1 cellular context compared by ENCODE assay signal in the genomic region with DNA sequence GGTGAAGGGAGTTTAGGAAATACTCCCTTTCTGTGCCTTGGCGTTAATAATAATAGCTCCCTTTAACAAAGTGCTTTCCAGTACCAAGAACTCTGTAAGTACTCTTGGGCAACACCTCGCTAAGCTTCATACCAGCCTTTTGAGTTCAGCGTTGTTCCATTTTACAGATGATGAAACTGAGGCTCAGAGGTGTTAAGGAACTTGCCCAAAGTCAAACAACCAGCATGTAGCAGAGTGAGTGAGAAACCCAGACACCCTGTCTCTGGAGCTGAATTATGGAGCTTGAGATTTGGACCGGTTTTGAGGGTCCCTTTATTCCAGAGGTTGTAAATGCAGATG.
A peak's percentile ranks its signal among the peaks of the same experiment; 100 is the strongest.
TF ChIP-seq lines count a peak whose summit lies in the region.

No MANE protein-coding gene starts in this region.

TF ChIP-seq in HepG2, 621 proteins besides CTCF, POLR2A, EP300 and RAD21 (continues in another document):
- TF ChIP-seq SRSF9 (IDR thresholded peaks at IDR 0.05; ENCODE audit: borderline replicate concordance, insufficient read depth, low read depth, low read length, poor library complexity, severe bottlenecking) (no peak), ZNF776 (CRISPR knock-in tag; IDR thresholded peaks at IDR 0.05) (no peak), NRL (CRISPR knock-in tag; IDR thresholded peaks at IDR 0.05; ENCODE audit: borderline replicate concordance) (no peak), ZSCAN31 (CRISPR knock-in tag; IDR thresholded peaks at IDR 0.05; ENCODE audit: low read depth) (no peak), ZNF530 (CRISPR knock-in tag; IDR thresholded peaks at IDR 0.05; ENCODE audit: low read depth) (no peak), CHD4 (IDR thresholded peaks at IDR 0.05; ENCODE audit: borderline replicate concordance, low read length) (peak; percentile 98), HNRNPL (IDR thresholded peaks at IDR 0.05; ENCODE audit: low read depth, low read length) (no peak), ZNF615 (CRISPR knock-in tag; IDR thresholded peaks at IDR 0.05; ENCODE audit: borderline replicate concordance) (0 out of 2 replicates have a peak, but pooled peaks have one; percentile 54), KAT8 (CRISPR knock-in tag; IDR thresholded peaks at IDR 0.05) (no peak), ZFP36L1 (CRISPR knock-in tag; IDR thresholded peaks at IDR 0.05) (no peak), EEA1 (CRISPR knock-in tag; IDR thresholded peaks at IDR 0.05; ENCODE audit: borderline replicate concordance) (0 out of 2 replicates have a peak, but pooled peaks have one; percentile 2), ZKSCAN8 (CRISPR knock-in tag; IDR thresholded peaks at IDR 0.05; ENCODE audit: borderline replicate concordance) (no peak), TP53 (CRISPR knock-in tag; conservative IDR thresholded peaks at IDR 0.05) (no peak), SAFB2 (CRISPR knock-in tag; IDR thresholded peaks at IDR 0.05; ENCODE audit: borderline replicate concordance, low read depth) (0 out of 2 replicates have a peak, but pooled peaks have one; percentile 20), ZMYM3 (CRISPR knock-in tag; IDR thresholded peaks at IDR 0.05) (peak; percentile 98), SRY (CRISPR knock-in tag; IDR thresholded peaks at IDR 0.05) (no peak), MED8 (CRISPR knock-in tag; IDR thresholded peaks at IDR 0.05; ENCODE audit: insufficient replicate concordance) (no peak), FOXA3 (CRISPR knock-in tag; IDR thresholded peaks at IDR 0.05) (no peak), ZNF775 (CRISPR knock-in tag; IDR thresholded peaks at IDR 0.05; ENCODE audit: borderline replicate concordance) (no peak), ZNF703 (CRISPR knock-in tag; IDR thresholded peaks at IDR 0.05; ENCODE audit: borderline replicate concordance) (no peak), ZNF790 (CRISPR knock-in tag; IDR thresholded peaks at IDR 0.05; ENCODE audit: borderline replicate concordance) (0 out of 2 replicates have a peak, but pooled peaks have one; percentile 47), MAZ (IDR thresholded peaks at IDR 0.05; ENCODE audit: borderline replicate concordance, low read depth, low read length) (no peak), MAZ (CRISPR knock-in tag; IDR thresholded peaks at IDR 0.05; ENCODE audit: low read depth) (no peak)
- TF ChIP-seq, protein P1, sequence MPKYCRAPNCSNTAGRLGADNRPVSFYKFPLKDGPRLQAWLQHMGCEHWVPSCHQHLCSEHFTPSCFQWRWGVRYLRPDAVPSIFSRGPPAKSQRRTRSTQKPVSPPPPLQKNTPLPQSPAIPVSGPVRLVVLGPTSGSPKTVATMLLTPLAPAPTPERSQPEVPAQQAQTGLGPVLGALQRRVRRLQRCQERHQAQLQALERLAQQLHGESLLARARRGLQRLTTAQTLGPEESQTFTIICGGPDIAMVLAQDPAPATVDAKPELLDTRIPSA (CRISPR knock-in tag; IDR thresholded peaks at IDR 0.05; ENCODE audit: borderline replicate concordance): no peak
- TF ChIP-seq, protein P2, sequence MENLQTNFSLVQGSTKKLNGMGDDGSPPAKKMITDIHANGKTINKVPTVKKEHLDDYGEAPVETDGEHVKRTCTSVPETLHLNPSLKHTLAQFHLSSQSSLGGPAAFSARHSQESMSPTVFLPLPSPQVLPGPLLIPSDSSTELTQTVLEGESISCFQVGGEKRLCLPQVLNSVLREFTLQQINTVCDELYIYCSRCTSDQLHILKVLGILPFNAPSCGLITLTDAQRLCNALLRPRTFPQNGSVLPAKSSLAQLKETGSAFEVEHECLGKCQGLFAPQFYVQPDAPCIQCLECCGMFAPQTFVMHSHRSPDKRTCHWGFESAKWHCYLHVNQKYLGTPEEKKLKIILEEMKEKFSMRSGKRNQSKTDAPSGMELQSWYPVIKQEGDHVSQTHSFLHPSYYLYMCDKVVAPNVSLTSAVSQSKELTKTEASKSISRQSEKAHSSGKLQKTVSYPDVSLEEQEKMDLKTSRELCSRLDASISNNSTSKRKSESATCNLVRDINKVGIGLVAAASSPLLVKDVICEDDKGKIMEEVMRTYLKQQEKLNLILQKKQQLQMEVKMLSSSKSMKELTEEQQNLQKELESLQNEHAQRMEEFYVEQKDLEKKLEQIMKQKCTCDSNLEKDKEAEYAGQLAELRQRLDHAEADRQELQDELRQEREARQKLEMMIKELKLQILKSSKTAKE (CRISPR knock-in tag; IDR thresholded peaks at IDR 0.05; ENCODE audit: borderline replicate concordance): no peak
- TF ChIP-seq, protein P3, sequence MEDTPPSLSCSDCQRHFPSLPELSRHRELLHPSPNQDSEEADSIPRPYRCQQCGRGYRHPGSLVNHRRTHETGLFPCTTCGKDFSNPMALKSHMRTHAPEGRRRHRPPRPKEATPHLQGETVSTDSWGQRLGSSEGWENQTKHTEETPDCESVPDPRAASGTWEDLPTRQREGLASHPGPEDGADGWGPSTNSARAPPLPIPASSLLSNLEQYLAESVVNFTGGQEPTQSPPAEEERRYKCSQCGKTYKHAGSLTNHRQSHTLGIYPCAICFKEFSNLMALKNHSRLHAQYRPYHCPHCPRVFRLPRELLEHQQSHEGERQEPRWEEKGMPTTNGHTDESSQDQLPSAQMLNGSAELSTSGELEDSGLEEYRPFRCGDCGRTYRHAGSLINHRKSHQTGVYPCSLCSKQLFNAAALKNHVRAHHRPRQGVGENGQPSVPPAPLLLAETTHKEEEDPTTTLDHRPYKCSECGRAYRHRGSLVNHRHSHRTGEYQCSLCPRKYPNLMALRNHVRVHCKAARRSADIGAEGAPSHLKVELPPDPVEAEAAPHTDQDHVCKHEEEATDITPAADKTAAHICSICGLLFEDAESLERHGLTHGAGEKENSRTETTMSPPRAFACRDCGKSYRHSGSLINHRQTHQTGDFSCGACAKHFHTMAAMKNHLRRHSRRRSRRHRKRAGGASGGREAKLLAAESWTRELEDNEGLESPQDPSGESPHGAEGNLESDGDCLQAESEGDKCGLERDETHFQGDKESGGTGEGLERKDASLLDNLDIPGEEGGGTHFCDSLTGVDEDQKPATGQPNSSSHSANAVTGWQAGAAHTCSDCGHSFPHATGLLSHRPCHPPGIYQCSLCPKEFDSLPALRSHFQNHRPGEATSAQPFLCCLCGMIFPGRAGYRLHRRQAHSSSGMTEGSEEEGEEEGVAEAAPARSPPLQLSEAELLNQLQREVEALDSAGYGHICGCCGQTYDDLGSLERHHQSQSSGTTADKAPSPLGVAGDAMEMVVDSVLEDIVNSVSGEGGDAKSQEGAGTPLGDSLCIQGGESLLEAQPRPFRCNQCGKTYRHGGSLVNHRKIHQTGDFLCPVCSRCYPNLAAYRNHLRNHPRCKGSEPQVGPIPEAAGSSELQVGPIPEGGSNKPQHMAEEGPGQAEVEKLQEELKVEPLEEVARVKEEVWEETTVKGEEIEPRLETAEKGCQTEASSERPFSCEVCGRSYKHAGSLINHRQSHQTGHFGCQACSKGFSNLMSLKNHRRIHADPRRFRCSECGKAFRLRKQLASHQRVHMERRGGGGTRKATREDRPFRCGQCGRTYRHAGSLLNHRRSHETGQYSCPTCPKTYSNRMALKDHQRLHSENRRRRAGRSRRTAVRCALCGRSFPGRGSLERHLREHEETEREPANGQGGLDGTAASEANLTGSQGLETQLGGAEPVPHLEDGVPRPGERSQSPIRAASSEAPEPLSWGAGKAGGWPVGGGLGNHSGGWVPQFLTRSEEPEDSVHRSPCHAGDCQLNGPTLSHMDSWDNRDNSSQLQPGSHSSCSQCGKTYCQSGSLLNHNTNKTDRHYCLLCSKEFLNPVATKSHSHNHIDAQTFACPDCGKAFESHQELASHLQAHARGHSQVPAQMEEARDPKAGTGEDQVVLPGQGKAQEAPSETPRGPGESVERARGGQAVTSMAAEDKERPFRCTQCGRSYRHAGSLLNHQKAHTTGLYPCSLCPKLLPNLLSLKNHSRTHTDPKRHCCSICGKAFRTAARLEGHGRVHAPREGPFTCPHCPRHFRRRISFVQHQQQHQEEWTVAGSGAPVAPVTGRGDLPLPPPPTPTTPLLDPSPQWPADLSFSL (CRISPR knock-in tag; IDR thresholded peaks at IDR 0.05): no peak
- TF ChIP-seq, protein P4, sequence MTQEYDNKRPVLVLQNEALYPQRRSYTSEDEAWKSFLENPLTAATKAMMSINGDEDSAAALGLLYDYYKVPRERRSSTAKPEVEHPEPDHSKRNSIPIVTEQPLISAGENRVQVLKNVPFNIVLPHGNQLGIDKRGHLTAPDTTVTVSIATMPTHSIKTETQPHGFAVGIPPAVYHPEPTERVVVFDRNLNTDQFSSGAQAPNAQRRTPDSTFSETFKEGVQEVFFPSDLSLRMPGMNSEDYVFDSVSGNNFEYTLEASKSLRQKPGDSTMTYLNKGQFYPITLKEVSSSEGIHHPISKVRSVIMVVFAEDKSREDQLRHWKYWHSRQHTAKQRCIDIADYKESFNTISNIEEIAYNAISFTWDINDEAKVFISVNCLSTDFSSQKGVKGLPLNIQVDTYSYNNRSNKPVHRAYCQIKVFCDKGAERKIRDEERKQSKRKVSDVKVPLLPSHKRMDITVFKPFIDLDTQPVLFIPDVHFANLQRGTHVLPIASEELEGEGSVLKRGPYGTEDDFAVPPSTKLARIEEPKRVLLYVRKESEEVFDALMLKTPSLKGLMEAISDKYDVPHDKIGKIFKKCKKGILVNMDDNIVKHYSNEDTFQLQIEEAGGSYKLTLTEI (CRISPR knock-in tag; conservative IDR thresholded peaks at IDR 0.05): no peak
- TF ChIP-seq, protein P5, sequence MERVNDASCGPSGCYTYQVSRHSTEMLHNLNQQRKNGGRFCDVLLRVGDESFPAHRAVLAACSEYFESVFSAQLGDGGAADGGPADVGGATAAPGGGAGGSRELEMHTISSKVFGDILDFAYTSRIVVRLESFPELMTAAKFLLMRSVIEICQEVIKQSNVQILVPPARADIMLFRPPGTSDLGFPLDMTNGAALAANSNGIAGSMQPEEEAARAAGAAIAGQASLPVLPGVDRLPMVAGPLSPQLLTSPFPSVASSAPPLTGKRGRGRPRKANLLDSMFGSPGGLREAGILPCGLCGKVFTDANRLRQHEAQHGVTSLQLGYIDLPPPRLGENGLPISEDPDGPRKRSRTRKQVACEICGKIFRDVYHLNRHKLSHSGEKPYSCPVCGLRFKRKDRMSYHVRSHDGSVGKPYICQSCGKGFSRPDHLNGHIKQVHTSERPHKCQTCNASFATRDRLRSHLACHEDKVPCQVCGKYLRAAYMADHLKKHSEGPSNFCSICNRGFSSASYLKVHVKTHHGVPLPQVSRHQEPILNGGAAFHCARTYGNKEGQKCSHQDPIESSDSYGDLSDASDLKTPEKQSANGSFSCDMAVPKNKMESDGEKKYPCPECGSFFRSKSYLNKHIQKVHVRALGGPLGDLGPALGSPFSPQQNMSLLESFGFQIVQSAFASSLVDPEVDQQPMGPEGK (CRISPR knock-in tag; IDR thresholded peaks at IDR 0.05): 0 out of 2 replicates have a peak, but pooled peaks have one; percentile 20
- TF ChIP-seq, protein P6, sequence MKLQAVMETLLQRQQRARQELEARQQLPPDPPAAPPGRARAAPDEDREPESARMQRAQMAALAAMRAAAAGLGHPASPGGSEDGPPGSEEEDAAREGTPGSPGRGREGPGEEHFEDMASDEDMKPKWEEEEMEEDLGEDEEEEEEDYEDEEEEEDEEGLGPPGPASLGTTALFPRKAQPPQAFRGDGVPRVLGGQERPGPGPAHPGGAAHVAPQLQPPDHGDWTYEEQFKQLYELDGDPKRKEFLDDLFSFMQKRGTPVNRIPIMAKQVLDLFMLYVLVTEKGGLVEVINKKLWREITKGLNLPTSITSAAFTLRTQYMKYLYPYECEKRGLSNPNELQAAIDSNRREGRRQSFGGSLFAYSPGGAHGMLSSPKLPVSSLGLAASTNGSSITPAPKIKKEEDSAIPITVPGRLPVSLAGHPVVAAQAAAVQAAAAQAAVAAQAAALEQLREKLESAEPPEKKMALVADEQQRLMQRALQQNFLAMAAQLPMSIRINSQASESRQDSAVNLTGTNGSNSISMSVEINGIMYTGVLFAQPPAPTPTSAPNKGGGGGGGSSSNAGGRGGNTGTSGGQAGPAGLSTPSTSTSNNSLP (IDR thresholded peaks at IDR 0.05; ENCODE audit: low read depth, low read length): 0 out of 2 replicates have a peak, but pooled peaks have one; percentile 13
- TF ChIP-seq, protein P7, sequence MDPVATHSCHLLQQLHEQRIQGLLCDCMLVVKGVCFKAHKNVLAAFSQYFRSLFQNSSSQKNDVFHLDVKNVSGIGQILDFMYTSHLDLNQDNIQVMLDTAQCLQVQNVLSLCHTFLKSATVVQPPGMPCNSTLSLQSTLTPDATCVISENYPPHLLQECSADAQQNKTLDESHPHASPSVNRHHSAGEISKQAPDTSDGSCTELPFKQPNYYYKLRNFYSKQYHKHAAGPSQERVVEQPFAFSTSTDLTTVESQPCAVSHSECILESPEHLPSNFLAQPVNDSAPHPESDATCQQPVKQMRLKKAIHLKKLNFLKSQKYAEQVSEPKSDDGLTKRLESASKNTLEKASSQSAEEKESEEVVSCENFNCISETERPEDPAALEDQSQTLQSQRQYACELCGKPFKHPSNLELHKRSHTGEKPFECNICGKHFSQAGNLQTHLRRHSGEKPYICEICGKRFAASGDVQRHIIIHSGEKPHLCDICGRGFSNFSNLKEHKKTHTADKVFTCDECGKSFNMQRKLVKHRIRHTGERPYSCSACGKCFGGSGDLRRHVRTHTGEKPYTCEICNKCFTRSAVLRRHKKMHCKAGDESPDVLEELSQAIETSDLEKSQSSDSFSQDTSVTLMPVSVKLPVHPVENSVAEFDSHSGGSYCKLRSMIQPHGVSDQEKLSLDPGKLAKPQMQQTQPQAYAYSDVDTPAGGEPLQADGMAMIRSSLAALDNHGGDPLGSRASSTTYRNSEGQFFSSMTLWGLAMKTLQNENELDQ (CRISPR knock-in tag; IDR thresholded peaks at IDR 0.05; ENCODE audit: borderline replicate concordance): no peak
- TF ChIP-seq, protein P8, sequence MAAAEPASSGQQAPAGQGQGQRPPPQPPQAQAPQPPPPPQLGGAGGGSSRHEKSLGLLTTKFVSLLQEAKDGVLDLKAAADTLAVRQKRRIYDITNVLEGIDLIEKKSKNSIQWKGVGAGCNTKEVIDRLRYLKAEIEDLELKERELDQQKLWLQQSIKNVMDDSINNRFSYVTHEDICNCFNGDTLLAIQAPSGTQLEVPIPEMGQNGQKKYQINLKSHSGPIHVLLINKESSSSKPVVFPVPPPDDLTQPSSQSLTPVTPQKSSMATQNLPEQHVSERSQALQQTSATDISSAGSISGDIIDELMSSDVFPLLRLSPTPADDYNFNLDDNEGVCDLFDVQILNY (CRISPR knock-in tag; conservative IDR thresholded peaks at IDR 0.05): no peak
- TF ChIP-seq, protein P9, sequence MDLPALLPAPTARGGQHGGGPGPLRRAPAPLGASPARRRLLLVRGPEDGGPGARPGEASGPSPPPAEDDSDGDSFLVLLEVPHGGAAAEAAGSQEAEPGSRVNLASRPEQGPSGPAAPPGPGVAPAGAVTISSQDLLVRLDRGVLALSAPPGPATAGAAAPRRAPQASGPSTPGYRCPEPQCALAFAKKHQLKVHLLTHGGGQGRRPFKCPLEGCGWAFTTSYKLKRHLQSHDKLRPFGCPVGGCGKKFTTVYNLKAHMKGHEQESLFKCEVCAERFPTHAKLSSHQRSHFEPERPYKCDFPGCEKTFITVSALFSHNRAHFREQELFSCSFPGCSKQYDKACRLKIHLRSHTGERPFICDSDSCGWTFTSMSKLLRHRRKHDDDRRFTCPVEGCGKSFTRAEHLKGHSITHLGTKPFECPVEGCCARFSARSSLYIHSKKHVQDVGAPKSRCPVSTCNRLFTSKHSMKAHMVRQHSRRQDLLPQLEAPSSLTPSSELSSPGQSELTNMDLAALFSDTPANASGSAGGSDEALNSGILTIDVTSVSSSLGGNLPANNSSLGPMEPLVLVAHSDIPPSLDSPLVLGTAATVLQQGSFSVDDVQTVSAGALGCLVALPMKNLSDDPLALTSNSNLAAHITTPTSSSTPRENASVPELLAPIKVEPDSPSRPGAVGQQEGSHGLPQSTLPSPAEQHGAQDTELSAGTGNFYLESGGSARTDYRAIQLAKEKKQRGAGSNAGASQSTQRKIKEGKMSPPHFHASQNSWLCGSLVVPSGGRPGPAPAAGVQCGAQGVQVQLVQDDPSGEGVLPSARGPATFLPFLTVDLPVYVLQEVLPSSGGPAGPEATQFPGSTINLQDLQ (CRISPR knock-in tag; IDR thresholded peaks at IDR 0.05): no peak
